In genomic region chr10:103555321-103555649, GRCh38 we compare ENCODE assay signal across 8 cellular contexts.
DNase-seq lines count a peak whose midpoint lies in the region; ATAC-seq and TF ChIP-seq lines count a peak whose summit lies in the region.
"Had no signal": no experiment of that assay in that cellular context is flagged by ENCODE, and none has a peak within 500 bp of the region (broad histone marks: within the 10 kb centered on the region; RNA-seq: fewer than 3 reads in every experiment).

No MANE protein-coding gene starts in this region.

- peaks cover 70% of the 10 kb centered on the region for H3K27me3 Mint-ChIP-seq in stimulated activated naive CD8-positive, alpha-beta T cell treated with anti-CD3 and anti-CD28 coated beads, Interleukin-15, amount 100 ng/mL, for 72 hours

- H3K36me3 ChIP-seq in HEK293 (ENCODE audit: control insufficient read depth in 2 of 2, insufficient read depth in 1 of 2, low read length in 2 of 2) (no peaks in the 10 kb centered on the region), kidney epithelial cell (ENCODE audit: control insufficient read depth, insufficient read depth, low read length) (no peaks in the 10 kb centered on the region)

- H3K27ac Mint-ChIP-seq in stimulated activated naive CD8-positive, alpha-beta T cell treated with anti-CD3 and anti-CD28 coated beads, Interleukin-15, amount 100 ng/mL, for 72 hours, result no peak overlapping the region

- peak overlapping the region; percentile 17 to 51 for H3K4me3 Mint-ChIP-seq in stimulated activated naive CD8-positive, alpha-beta T cell treated with anti-CD3 and anti-CD28 coated beads, Interleukin-15, amount 100 ng/mL, for 72 hours

- no peaks in the 10 kb centered on the region for H3K9me3 Mint-ChIP-seq in stimulated activated naive CD8-positive, alpha-beta T cell treated with anti-CD3 and anti-CD28 coated beads, Interleukin-15, amount 100 ng/mL, for 72 hours

- CTCF ChIA-PET in HEK293 (lab: Yijun Ruan, JAX), result no interaction called here

- peak; percentile 38 for ATAC-seq in stimulated activated naive CD8-positive, alpha-beta T cell treated with anti-CD3 and anti-CD28 coated beads, Interleukin-15, amount 100 ng/mL, for 72 hours
- ATAC-seq in GM18868 (IDR thresholded peaks at IDR 0.05; ENCODE audit: unreplicated experiment), result no peak

- no peak overlapping the region for H3K27ac ChIP-seq in HEK293 (ENCODE audit: extremely low read depth, low read depth, low read length)
- peak overlapping the region; percentile 29 for H3K27ac ChIP-seq in angular gyrus (ENCODE audit: low read depth, low read length)

- peaks cover 35% of the 10 kb centered on the region for H3K4me1 Mint-ChIP-seq in stimulated activated naive CD8-positive, alpha-beta T cell treated with anti-CD3 and anti-CD28 coated beads, Interleukin-15, amount 100 ng/mL, for 72 hours

- DNase-seq in kidney epithelial cell (ENCODE audit: low read depth) (no peak), GM13977 (ENCODE audit: low spot score) (no peak), SKM-1 (lab: John Stamatoyannopoulos, UW; ENCODE audit: unreplicated experiment) (no peak)
- DNase-seq in stimulated activated naive CD8-positive, alpha-beta T cell treated with anti-CD3 and anti-CD28 coated beads, Interleukin-15, amount 100 ng/mL, for 72 hours, result no peak
- DNase-seq: stimulated activated CD4-positive, alpha-beta T cell treated with anti-CD3 and anti-CD28 coated beads, Interleukin-4, amount 100 ng/mL, for 24 hours had no signal

- in situ Hi-C loops in GM13977 (cut with MboI; ENCODE audit: low pct_unique_long_range_greater_than_20kb, low sequenced_read_pairs, unreplicated experiment), result no loop called here

- H3K4me3 ChIP-seq in HEK293 (ENCODE audit: low read depth, low read length) (peak overlapping the region; percentile 36), kidney epithelial cell (ENCODE audit: low read depth, low read length) (peak overlapping the region; percentile 23)

- POLR2A ChIA-PET in HEK293 (lab: Yijun Ruan, JAX), result interaction anchor here (0.7 to 1.6 kb wide), 2 partner anchors 56 to 63 kb away, joined by 3 to 4 read pairs; no protein-coding TSS in a partner anchor

- H3K27me3 ChIP-seq in kidney epithelial cell (ENCODE audit: control insufficient read depth, insufficient read depth, low read length), result peaks cover 54% of the 10 kb centered on the region

- peaks cover 3% of the 10 kb centered on the region; the same call in 1 of the 2 replicates for H3K4me1 ChIP-seq in HEK293 (ENCODE audit: control insufficient read depth, insufficient read depth, low read length)

- no peaks in the 10 kb centered on the region for H3K9me3 ChIP-seq in HEK293 (ENCODE audit: control insufficient read depth, insufficient read depth, low read depth, low read length)

- TF ChIP-seq CTCF in HEK293 (tag by site-specific recombination; IDR thresholded peaks at IDR 0.05) (peak; percentile 28), kidney epithelial cell (IDR thresholded peaks at IDR 0.05; ENCODE audit: insufficient read depth, low read length, poor library complexity, severe bottlenecking) (no peak), GM13977 (IDR thresholded peaks at IDR 0.05; ENCODE audit: extremely low read depth, insufficient read depth, missing control alignments) (no peak)

TF ChIP-seq in HEK293, 187 proteins besides CTCF, POLR2A, EP300 and RAD21:
- TF ChIP-seq ZNF473 (tag by site-specific recombination; IDR thresholded peaks at IDR 0.05) (no peak), PRDM6 (tag by site-specific recombination; IDR thresholded peaks at IDR 0.05) (no peak), ZBTB26 (tag by site-specific recombination; optimal IDR thresholded peaks at IDR 0.05) (peak; percentile 19), ZNF155 (tag by site-specific recombination; IDR thresholded peaks at IDR 0.05) (no peak), ELK4 (IDR thresholded peaks at IDR 0.05; ENCODE audit: borderline replicate concordance, low read depth, low read length) (no peak), ZNF549 (tag by site-specific recombination; IDR thresholded peaks at IDR 0.05) (no peak), KLF9 (tag by site-specific recombination; IDR thresholded peaks at IDR 0.05; ENCODE audit: low read depth) (no peak), GLIS2 (tag by site-specific recombination; IDR thresholded peaks at IDR 0.05) (peak; percentile 46), ZNF174 (tag by site-specific recombination; IDR thresholded peaks at IDR 0.05) (no peak), ZFP69B (tag by site-specific recombination; IDR thresholded peaks at IDR 0.05) (no peak), ZNF426 (tag by site-specific recombination; IDR thresholded peaks at IDR 0.05) (no peak)
